2 cellular contexts compared by ENCODE assay signal in genomic region chr6:52454556-52454955, GRCh38.
TF ChIP-seq lines count a peak whose summit lies in the region.

No MANE protein-coding gene starts in this region.

TF ChIP-seq in HCT116, 20 proteins besides CTCF, POLR2A, EP300 and RAD21 (continued from another document):
- TF ChIP-seq EZH2phosphoT487 (IDR thresholded peaks at IDR 0.05; ENCODE audit: borderline replicate concordance) (no peak), SRF (IDR thresholded peaks at IDR 0.05; ENCODE audit: low read depth) (peak; percentile 58; the same call in 1 of the 2 replicates), ZNF274 (IDR thresholded peaks at IDR 0.05; ENCODE audit: low read depth, low read length) (no peak), CEBPB (IDR thresholded peaks at IDR 0.05; ENCODE audit: low read depth) (no peak), ZBTB33 (IDR thresholded peaks at IDR 0.05; ENCODE audit: extremely low read depth, insufficient replicate concordance, low read length) (no peak)
- TF ChIP-seq, protein P1, sequence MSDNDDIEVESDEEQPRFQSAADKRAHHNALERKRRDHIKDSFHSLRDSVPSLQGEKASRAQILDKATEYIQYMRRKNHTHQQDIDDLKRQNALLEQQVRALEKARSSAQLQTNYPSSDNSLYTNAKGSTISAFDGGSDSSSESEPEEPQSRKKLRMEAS (IDR thresholded peaks at IDR 0.05) = 0 out of 2 replicates have a peak, but pooled peaks have one; percentile 32

TF ChIP-seq in GM23338, 12 proteins besides CTCF, POLR2A, EP300 and RAD21 (continued from another document):
- TF ChIP-seq, protein P2, sequence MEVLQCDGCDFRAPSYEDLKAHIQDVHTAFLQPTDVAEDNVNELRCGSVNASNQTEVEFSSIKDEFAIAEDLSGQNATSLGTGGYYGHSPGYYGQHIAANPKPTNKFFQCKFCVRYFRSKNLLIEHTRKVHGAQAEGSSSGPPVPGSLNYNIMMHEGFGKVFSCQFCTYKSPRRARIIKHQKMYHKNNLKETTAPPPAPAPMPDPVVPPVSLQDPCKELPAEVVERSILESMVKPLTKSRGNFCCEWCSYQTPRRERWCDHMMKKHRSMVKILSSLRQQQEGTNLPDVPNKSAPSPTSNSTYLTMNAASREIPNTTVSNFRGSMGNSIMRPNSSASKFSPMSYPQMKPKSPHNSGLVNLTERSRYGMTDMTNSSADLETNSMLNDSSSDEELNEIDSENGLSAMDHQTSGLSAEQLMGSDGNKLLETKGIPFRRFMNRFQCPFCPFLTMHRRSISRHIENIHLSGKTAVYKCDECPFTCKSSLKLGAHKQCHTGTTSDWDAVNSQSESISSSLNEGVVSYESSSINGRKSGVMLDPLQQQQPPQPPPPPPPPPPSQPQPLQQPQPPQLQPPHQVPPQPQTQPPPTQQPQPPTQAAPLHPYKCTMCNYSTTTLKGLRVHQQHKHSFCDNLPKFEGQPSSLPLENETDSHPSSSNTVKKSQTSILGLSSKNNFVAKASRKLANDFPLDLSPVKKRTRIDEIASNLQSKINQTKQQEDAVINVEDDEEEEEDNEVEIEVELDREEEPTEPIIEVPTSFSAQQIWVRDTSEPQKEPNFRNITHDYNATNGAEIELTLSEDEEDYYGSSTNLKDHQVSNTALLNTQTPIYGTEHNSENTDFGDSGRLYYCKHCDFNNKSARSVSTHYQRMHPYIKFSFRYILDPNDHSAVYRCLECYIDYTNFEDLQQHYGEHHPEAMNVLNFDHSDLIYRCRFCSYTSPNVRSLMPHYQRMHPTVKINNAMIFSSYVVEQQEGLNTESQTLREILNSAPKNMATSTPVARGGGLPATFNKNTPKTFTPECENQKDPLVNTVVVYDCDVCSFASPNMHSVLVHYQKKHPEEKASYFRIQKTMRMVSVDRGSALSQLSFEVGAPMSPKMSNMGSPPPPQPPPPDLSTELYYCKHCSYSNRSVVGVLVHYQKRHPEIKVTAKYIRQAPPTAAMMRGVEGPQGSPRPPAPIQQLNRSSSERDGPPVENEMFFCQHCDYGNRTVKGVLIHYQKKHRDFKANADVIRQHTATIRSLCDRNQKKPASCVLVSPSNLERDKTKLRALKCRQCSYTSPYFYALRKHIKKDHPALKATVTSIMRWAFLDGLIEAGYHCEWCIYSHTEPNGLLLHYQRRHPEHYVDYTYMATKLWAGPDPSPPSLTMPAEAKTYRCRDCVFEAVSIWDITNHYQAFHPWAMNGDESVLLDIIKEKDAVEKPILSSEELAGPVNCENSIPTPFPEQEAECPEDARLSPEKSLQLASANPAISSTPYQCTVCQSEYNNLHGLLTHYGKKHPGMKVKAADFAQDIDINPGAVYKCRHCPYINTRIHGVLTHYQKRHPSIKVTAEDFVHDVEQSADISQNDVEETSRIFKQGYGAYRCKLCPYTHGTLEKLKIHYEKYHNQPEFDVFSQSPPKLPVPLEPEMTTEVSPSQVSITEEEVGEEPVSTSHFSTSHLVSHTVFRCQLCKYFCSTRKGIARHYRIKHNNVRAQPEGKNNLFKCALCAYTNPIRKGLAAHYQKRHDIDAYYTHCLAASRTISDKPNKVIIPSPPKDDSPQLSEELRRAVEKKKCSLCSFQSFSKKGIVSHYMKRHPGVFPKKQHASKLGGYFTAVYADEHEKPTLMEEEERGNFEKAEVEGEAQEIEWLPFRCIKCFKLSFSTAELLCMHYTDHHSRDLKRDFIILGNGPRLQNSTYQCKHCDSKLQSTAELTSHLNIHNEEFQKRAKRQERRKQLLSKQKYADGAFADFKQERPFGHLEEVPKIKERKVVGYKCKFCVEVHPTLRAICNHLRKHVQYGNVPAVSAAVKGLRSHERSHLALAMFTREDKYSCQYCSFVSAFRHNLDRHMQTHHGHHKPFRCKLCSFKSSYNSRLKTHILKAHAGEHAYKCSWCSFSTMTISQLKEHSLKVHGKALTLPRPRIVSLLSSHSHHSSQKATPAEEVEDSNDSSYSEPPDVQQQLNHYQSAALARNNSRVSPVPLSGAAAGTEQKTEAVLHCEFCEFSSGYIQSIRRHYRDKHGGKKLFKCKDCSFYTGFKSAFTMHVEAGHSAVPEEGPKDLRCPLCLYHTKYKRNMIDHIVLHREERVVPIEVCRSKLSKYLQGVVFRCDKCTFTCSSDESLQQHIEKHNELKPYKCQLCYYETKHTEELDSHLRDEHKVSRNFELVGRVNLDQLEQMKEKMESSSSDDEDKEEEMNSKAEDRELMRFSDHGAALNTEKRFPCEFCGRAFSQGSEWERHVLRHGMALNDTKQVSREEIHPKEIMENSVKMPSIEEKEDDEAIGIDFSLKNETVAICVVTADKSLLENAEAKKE (CRISPR knock-in tag; IDR thresholded peaks at IDR 0.05) = no peak
- TF ChIP-seq, protein P3, sequence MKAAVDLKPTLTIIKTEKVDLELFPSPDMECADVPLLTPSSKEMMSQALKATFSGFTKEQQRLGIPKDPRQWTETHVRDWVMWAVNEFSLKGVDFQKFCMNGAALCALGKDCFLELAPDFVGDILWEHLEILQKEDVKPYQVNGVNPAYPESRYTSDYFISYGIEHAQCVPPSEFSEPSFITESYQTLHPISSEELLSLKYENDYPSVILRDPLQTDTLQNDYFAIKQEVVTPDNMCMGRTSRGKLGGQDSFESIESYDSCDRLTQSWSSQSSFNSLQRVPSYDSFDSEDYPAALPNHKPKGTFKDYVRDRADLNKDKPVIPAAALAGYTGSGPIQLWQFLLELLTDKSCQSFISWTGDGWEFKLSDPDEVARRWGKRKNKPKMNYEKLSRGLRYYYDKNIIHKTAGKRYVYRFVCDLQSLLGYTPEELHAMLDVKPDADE (IDR thresholded peaks at IDR 0.05) = no peak
- TF ChIP-seq ZNF114 (CRISPR knock-in tag; IDR thresholded peaks at IDR 0.05) (no peak), JUNB (IDR thresholded peaks at IDR 0.05; ENCODE audit: unreplicated experiment) (no peak), REST (IDR thresholded peaks at IDR 0.05; ENCODE audit: unreplicated experiment) (no peak), POLR2AphosphoS5 (IDR thresholded peaks at IDR 0.05; ENCODE audit: low read depth) (no peak), ZNF331 (CRISPR knock-in tag; IDR thresholded peaks at IDR 0.05; ENCODE audit: low read depth) (no peak)
